Comparison of ENCODE assay signal across 9 cellular contexts in genomic region chr1:151347523-151348246, GRCh38. TPM values are rescaled to one million over a fixed set of nuclear protein-coding genes. Genes with fewer than 3 reads are reported as not detected.
DNase-seq lines count a peak whose midpoint lies in the region; ATAC-seq and TF ChIP-seq lines count a peak whose summit lies in the region.
"Had no signal": no experiment of that assay in that cellular context is flagged by ENCODE, and none has a peak within 500 bp of the region (broad histone marks: within the 10 kb centered on the region; RNA-seq: fewer than 3 reads in every experiment).

No MANE protein-coding gene starts in this region.

- H3K36me3 Mint-ChIP-seq in CD4-positive, alpha-beta T cell (ENCODE audit: low read depth) = peaks cover 41% of the 10 kb centered on the region
- peaks cover 0 to 26% (median 11%) of the 10 kb centered on the region in 5 donors for H3K36me3 Mint-ChIP-seq in naive thymus-derived CD4-positive, alpha-beta T cell

- peak overlapping the region; percentile 68 to 70 (median 69) for H3K4me3 ChIP-seq in breast epithelium
- H3K4me3 ChIP-seq in naive thymus-derived CD4-positive, alpha-beta T cell (ENCODE audit: low read length) = peak overlapping the region; percentile 75

- H3K4me1 Mint-ChIP-seq in CD4-positive, alpha-beta T cell (ENCODE audit: low read depth) = peaks cover 30% of the 10 kb centered on the region
- peaks cover 20 to 44% (median 39%) of the 10 kb centered on the region in 7 donors for H3K4me1 Mint-ChIP-seq in naive thymus-derived CD4-positive, alpha-beta T cell

- CTCF ChIA-PET in CD4-positive, alpha-beta T cell (lab: Charles Lee) = interaction anchor here (1.6 kb wide), 1 partner anchor 47 kb away, joined by 5 read pairs; no protein-coding TSS in a partner anchor
- CTCF ChIA-PET in naive thymus-derived CD4-positive, alpha-beta T cell (lab: Charles Lee) = interaction anchor here (0.6 kb wide), 1 partner anchor 42 kb away, joined by 3 read pairs; no protein-coding TSS in a partner anchor

- H3K27me3 Mint-ChIP-seq in CD4-positive, alpha-beta T cell = no peaks in the 10 kb centered on the region
- no peaks in the 10 kb centered on the region for H3K27me3 Mint-ChIP-seq in naive thymus-derived CD4-positive, alpha-beta T cell

- DNase-seq in CD4-positive, alpha-beta T cell = no peak
- DNase-seq in breast epithelium (ENCODE audit: low spot score in 2 of 2) (no peak), NCI-H1105 (lab: John Stamatoyannopoulos, UW) (no peak), NCI-H2196 (lab: John Stamatoyannopoulos, UW; ENCODE audit: unreplicated experiment) (no peak), NCI-H2171 (lab: John Stamatoyannopoulos, UW) (no peak)
- no peak for DNase-seq in naive thymus-derived CD4-positive, alpha-beta T cell

- peak overlapping the region; percentile 94 for H3K27ac Mint-ChIP-seq in CD4-positive, alpha-beta T cell
- H3K27ac Mint-ChIP-seq in naive thymus-derived CD4-positive, alpha-beta T cell = peak overlapping the region; percentile 95 to 100 (median 99)

- intact Hi-C loops in CD4-positive, alpha-beta T cell (cut with DNase I, micrococcal nuclease) = loop anchor here (1.0 to 10.0 kb wide), 5 partner anchors 20 to 273 kb away; partner anchors contain the start of genes PI4KB (in 2 of the 2), GABPB2 (in 1 of the 2), PIP5K1A (in 1 of the 2) and PSMB4 (in 1 of the 2)
- intact Hi-C loops in breast epithelium (cut with DNase I; ENCODE audit: low total_unique reads) = no loop called here
- intact Hi-C loops in naive thymus-derived CD4-positive, alpha-beta T cell (cut with micrococcal nuclease) = loop anchor here (1.0 to 10.0 kb wide), 11 partner anchors 20 to 861 kb away; partner anchors contain the start of genes PI4KB (in 2 of the 2), POGZ (in 2 of the 2), PSMB4 (in 2 of the 2) and ARNT (in 1 of the 2)

- peaks cover 2% of the 10 kb centered on the region for H3K9me3 Mint-ChIP-seq in CD4-positive, alpha-beta T cell
- H3K9me3 Mint-ChIP-seq in naive thymus-derived CD4-positive, alpha-beta T cell = peaks cover 0 to 11% (median 1%) of the 10 kb centered on the region in 11 donors

- no peak for ATAC-seq in CD4-positive, alpha-beta T cell (ENCODE audit: poor library complexity)
- peak; percentile 17 for ATAC-seq in HG03280 (IDR thresholded peaks at IDR 0.05; ENCODE audit: unreplicated experiment)
- no peak for ATAC-seq in naive thymus-derived CD4-positive, alpha-beta T cell
- no peak for ATAC-seq in GM21515 (IDR thresholded peaks at IDR 0.05; ENCODE audit: unreplicated experiment)

- TF ChIP-seq CTCF in CD4-positive, alpha-beta T cell (IDR thresholded peaks at IDR 0.05) = no peak
- TF ChIP-seq CTCF in breast epithelium (IDR thresholded peaks at IDR 0.05) = no peak

- H3K4me1 ChIP-seq in breast epithelium = no peaks in the 10 kb centered on the region
- peaks cover 13 to 16% of the 10 kb centered on the region in 2 donors for H3K4me1 ChIP-seq in naive thymus-derived CD4-positive, alpha-beta T cell (ENCODE audit: control insufficient read depth in 2 of 2, insufficient read depth in 2 of 2, low read length in 2 of 2)

- peak overlapping the region; percentile 94 for H3K4me3 Mint-ChIP-seq in CD4-positive, alpha-beta T cell
- H3K4me3 Mint-ChIP-seq in naive thymus-derived CD4-positive, alpha-beta T cell = peak overlapping the region; percentile 85 to 98 (median 95)

- no peaks in the 10 kb centered on the region for H3K27me3 ChIP-seq in CD4-positive, alpha-beta T cell (ENCODE audit: control insufficient read depth, insufficient read depth, low read length)
- no peaks in the 10 kb centered on the region for H3K27me3 ChIP-seq in breast epithelium
- H3K27me3 ChIP-seq in naive thymus-derived CD4-positive, alpha-beta T cell (ENCODE audit: control insufficient read depth in 2 of 2, insufficient read depth in 2 of 2, low read length in 2 of 2) = no peaks in the 10 kb centered on the region

- POLR2A ChIA-PET in CD4-positive, alpha-beta T cell (lab: Charles Lee) = interaction anchor here (1.0 to 1.8 kb wide), 7 partner anchors 21 to 248 kb away, joined by 3 to 16 read pairs (median 4); partner anchors contain the start of genes PI4KB, PSMB4, PSMD4 and ZNF687
- POLR2A ChIA-PET in naive thymus-derived CD4-positive, alpha-beta T cell (lab: Charles Lee) = interaction anchor here (0.6 to 1.6 kb wide), 9 partner anchors 9 to 471 kb away, joined by 3 to 10 read pairs (median 4); partner anchors contain the start of genes MINDY1, PI4KB, PSMB4 and ZNF687

- no peaks in the 10 kb centered on the region for H3K9me3 ChIP-seq in CD4-positive, alpha-beta T cell (ENCODE audit: control insufficient read depth, low read length)
- peaks cover 0 to 3% of the 10 kb centered on the region in 2 donors for H3K9me3 ChIP-seq in breast epithelium
- H3K9me3 ChIP-seq in naive thymus-derived CD4-positive, alpha-beta T cell (ENCODE audit: control insufficient read depth in 2 of 3, low read length in 3 of 3) = no peaks in the 10 kb centered on the region

- H3K36me3 ChIP-seq in breast epithelium = no peaks in the 10 kb centered on the region
- peaks cover 0 to 23% (median 0%) of the 10 kb centered on the region in 3 experiments for H3K36me3 ChIP-seq in naive thymus-derived CD4-positive, alpha-beta T cell (ENCODE audit: control insufficient read depth in 2 of 3, insufficient read depth in 3 of 3, low read length in 3 of 3)

- no peak for TF ChIP-seq POLR2A in breast epithelium (IDR thresholded peaks at IDR 0.05)

- H3K27ac ChIP-seq in CD4-positive, alpha-beta T cell (ENCODE audit: low read depth, low read length) = peak overlapping the region; percentile 97
- peak overlapping the region; percentile 91 to 93 for H3K27ac ChIP-seq in breast epithelium
- H3K27ac ChIP-seq in naive thymus-derived CD4-positive, alpha-beta T cell (ENCODE audit: low read depth, low read length) = peak overlapping the region; percentile 96

RNA-seq across cellular contexts. Expression of gene RFX5, which starts 0.6 kb away (rescaled TPM):
- total RNA-seq in CD4-positive, alpha-beta T cell = 10 to 100 TPM; 62.0 to 65.7 TPM
- total RNA-seq in breast epithelium = 10 to 100 TPM; 17.9 to 34.5 (median 25.9) TPM
- 10 to 100 TPM; 62.6 to 89.3 (median 82.2) TPM for total RNA-seq in naive thymus-derived CD4-positive, alpha-beta T cell
- polyA plus RNA-seq in naive thymus-derived CD4-positive, alpha-beta T cell = 10 to 100 TPM; 26.6 to 29.6 TPM

RNA-seq across cellular contexts. Expression of gene PI4KB, which starts 20.5 kb away (rescaled TPM):
- 10 to 100 TPM; 50.2 to 51.0 TPM for total RNA-seq in CD4-positive, alpha-beta T cell
- 10 to 100 TPM; 59.2 to 91.8 (median 69.8) TPM for total RNA-seq in breast epithelium
- total RNA-seq in naive thymus-derived CD4-positive, alpha-beta T cell = 10 to 100 TPM; 64.0 to 91.9 (median 76.3) TPM
- polyA plus RNA-seq in naive thymus-derived CD4-positive, alpha-beta T cell = 10 to 100 TPM; 48.5 to 76.7 TPM

RNA-seq across cellular contexts. Expression of gene SELENBP1, which starts 24.8 kb away (rescaled TPM):
- total RNA-seq in CD4-positive, alpha-beta T cell = not detected
- total RNA-seq in breast epithelium = 100 to 1,000 TPM in 2 of 3 donors, 10 to 100 TPM in 1; 63.6 to 148 (median 123) TPM
- not detected for total RNA-seq in naive thymus-derived CD4-positive, alpha-beta T cell
- not detected for polyA plus RNA-seq in naive thymus-derived CD4-positive, alpha-beta T cell
- total RNA-seq: HT1080 had no signal

RNA-seq across cellular contexts. Expression of gene PSMB4, which starts 51.7 kb away (rescaled TPM):
- 100 to 1,000 TPM; 316 to 324 TPM for total RNA-seq in CD4-positive, alpha-beta T cell
- 100 to 1,000 TPM; 234 to 270 (median 254) TPM for total RNA-seq in breast epithelium
- total RNA-seq in naive thymus-derived CD4-positive, alpha-beta T cell = 100 to 1,000 TPM; 190 to 339 (median 267) TPM
- 10 to 100 TPM; 54.5 to 60.8 TPM for polyA plus RNA-seq in naive thymus-derived CD4-positive, alpha-beta T cell

Comparison
In these comparisons a context has a peak if more than half of its experiments do, and no peak if none do; other contexts are left out.
1. RNA of gene SELENBP1, which starts 24.8 kb away (total RNA-seq): 63.6 to 148 TPM in breast epithelium; not detected in CD4-positive, alpha-beta T cell and not detected in naive thymus-derived CD4-positive, alpha-beta T cell; every median in the first group is over 10 times any median in the second.
2. Peak in every context shown above with its lines, with median percentiles within 50 percentile points of each other: H3K27ac ChIP-seq.